In the genomic region with DNA sequence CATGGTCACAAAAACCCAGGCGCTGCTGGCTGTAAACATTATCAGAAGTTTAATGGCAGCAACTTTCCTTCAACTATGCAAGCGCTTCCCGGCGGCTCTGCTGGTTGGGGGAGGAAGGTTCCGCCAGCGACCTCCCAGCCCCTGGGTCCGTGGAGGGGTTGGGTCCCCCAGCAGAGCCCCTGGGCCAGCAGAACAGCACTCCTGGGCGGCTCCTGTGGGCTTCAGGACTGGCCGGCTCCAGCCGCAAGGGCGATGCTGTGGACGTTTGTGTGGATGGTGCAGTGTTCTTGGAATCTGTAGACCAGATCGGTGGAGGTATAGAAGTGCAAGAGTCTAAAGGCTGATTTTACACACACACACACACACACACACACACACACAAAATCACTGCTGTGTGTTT, we compare ENCODE assay signal across 19 cellular contexts. TPM values are rescaled to one million over a fixed set of nuclear protein-coding genes. Genes with fewer than 3 reads are reported as not detected.
DNase-seq lines count a peak whose midpoint lies in the region; ATAC-seq and TF ChIP-seq lines count a peak whose summit lies in the region.
"Had no signal": no experiment of that assay in that cellular context is flagged by ENCODE, and none has a peak within 500 bp of the region (broad histone marks: within the 10 kb centered on the region; RNA-seq: fewer than 3 reads in every experiment).

No MANE protein-coding gene starts in this region.

- H4K20me1 ChIP-seq in DND-41 (ENCODE audit: insufficient read depth, low read length) = peaks cover 14% of the 10 kb centered on the region; the same call in 1 of the 2 replicates
- peaks cover 60% of the 10 kb centered on the region for H4K20me1 ChIP-seq in neural progenitor cell (ENCODE audit: low read depth)

- POLR2A ChIA-PET in HEK293 (lab: Yijun Ruan, JAX) = no interaction called here

- CTCF ChIA-PET in HEK293 (lab: Yijun Ruan, JAX) = no interaction called here

- H3K36me3 Mint-ChIP-seq in glutamatergic neuron (ENCODE audit: unreplicated experiment) (no peaks in the 10 kb centered on the region), neural progenitor cell (peaks cover 4% of the 10 kb centered on the region)

- H3K36me3 ChIP-seq in DND-41 (ENCODE audit: insufficient read depth, low read length) = peaks cover 26% of the 10 kb centered on the region
- H3K36me3 ChIP-seq in HEK293 (ENCODE audit: control insufficient read depth in 2 of 2, insufficient read depth in 1 of 2, low read length in 2 of 2) = peaks cover 0 to 14% of the 10 kb centered on the region in 2 experiments; a peak in 2 of 3 replicates
- H3K36me3 ChIP-seq in neural progenitor cell = no peaks in the 10 kb centered on the region
- H3K36me3 ChIP-seq: BE2C had no signal

- H3K9me3 ChIP-seq in DND-41 (ENCODE audit: insufficient read depth, low read length, severe bottlenecking) = no peaks in the 10 kb centered on the region
- H3K9me3 ChIP-seq in HEK293 (ENCODE audit: control insufficient read depth, insufficient read depth, low read depth, low read length) = no peaks in the 10 kb centered on the region
- no peaks in the 10 kb centered on the region for H3K9me3 ChIP-seq in neural progenitor cell (ENCODE audit: low read depth)
- H3K9me3 ChIP-seq: BE2C had no signal

- TF ChIP-seq CTCF in DND-41 (IDR thresholded peaks at IDR 0.05; ENCODE audit: borderline replicate concordance, extremely low read depth, low read length, poor library complexity, severe bottlenecking) = no peak
- TF ChIP-seq CTCF in HEK293 (tag by site-specific recombination; IDR thresholded peaks at IDR 0.05) = no peak
- TF ChIP-seq CTCF in glutamatergic neuron (IDR thresholded peaks at IDR 0.05; ENCODE audit: partially characterized antibody, unreplicated experiment) = no peak
- no peak for TF ChIP-seq CTCF in neural progenitor cell (IDR thresholded peaks at IDR 0.05)

- H3K4me1 ChIP-seq in DND-41 (ENCODE audit: insufficient read depth, low read length) (no peaks in the 10 kb centered on the region), HEK293 (ENCODE audit: control insufficient read depth, insufficient read depth, low read length) (no peaks in the 10 kb centered on the region), neural progenitor cell (peaks cover 15% of the 10 kb centered on the region)
- H3K4me1 ChIP-seq: BE2C had no signal

- peak overlapping the region; percentile 25 for H3K27ac Mint-ChIP-seq in glutamatergic neuron (ENCODE audit: unreplicated experiment)
- no peak overlapping the region for H3K27ac Mint-ChIP-seq in neural progenitor cell
- H3K27ac Mint-ChIP-seq: CD4-positive, CD25-positive, alpha-beta regulatory T cell; HFFc6 had no signal

- in situ Hi-C loops in KBM-7 (cut with MboI; ENCODE audit: low pct_unique_long_range_greater_than_20kb, low sequenced_read_pairs) = no loop called here

- H3K27me3 ChIP-seq in DND-41 (ENCODE audit: insufficient read depth, low read length, poor library complexity) (no peaks in the 10 kb centered on the region), neural progenitor cell (peaks cover 94% of the 10 kb centered on the region)
- H3K27me3 ChIP-seq: BE2C had no signal

- H3K4me3 ChIP-seq in DND-41 (ENCODE audit: low read depth in 1 of 2, low read length in 2 of 2) (no peak overlapping the region), HEK293 (ENCODE audit: low read depth, low read length) (no peak overlapping the region), neural progenitor cell (no peak overlapping the region)

- H3K4me3 Mint-ChIP-seq in glutamatergic neuron (ENCODE audit: unreplicated experiment) = peak overlapping the region; percentile 56
- no peak overlapping the region for H3K4me3 Mint-ChIP-seq in neural progenitor cell
- H3K4me3 Mint-ChIP-seq: CD4-positive, CD25-positive, alpha-beta regulatory T cell; CD8-positive, alpha-beta memory T cell had no signal

- H3K79me2 ChIP-seq in DND-41 (ENCODE audit: insufficient read depth, low read length) = no peaks in the 10 kb centered on the region
- no peaks in the 10 kb centered on the region for H3K79me2 ChIP-seq in neural progenitor cell (ENCODE audit: low read depth)

- H3K4me2 ChIP-seq in DND-41 (ENCODE audit: insufficient read depth, low read length) (no peak overlapping the region), neural progenitor cell (peak overlapping the region; percentile 74)
- H3K4me2 ChIP-seq: KMS-11 had no signal

- H3K27ac ChIP-seq in DND-41 (ENCODE audit: low read length) (no peak overlapping the region), HEK293 (ENCODE audit: extremely low read depth, low read depth, low read length) (no peak overlapping the region), neural progenitor cell (no peak overlapping the region)
- H3K27ac ChIP-seq: KMS-11 had no signal

- ATAC-seq in DND-41 (ENCODE audit: insufficient read depth, low read depth) = 0 out of 3 replicates have a peak, but pooled peaks have one; percentile 20
- ATAC-seq in stimulated activated naive CD8-positive, alpha-beta T cell treated with anti-CD3 and anti-CD28 coated beads, Interleukin-15, Interleukin-2, amounts not matched to agents 100 U/mL and 50 U/mL, for 24 hours = no peak

- peaks cover 10% of the 10 kb centered on the region for H3K9me3 Mint-ChIP-seq in glutamatergic neuron (ENCODE audit: unreplicated experiment)
- no peaks in the 10 kb centered on the region for H3K9me3 Mint-ChIP-seq in neural progenitor cell
- H3K9me3 Mint-ChIP-seq: CD8-positive, alpha-beta memory T cell; HFFc6 had no signal

- no peak overlapping the region for H2AFZ ChIP-seq in DND-41 (ENCODE audit: low read depth, low read length)
- no peak overlapping the region for H2AFZ ChIP-seq in neural progenitor cell (replicated peaks)

- H3K4me1 Mint-ChIP-seq in glutamatergic neuron (ENCODE audit: low read depth, unreplicated experiment) (no peaks in the 10 kb centered on the region), neural progenitor cell (peaks cover 4% of the 10 kb centered on the region)
- H3K4me1 Mint-ChIP-seq: CD4-positive, CD25-positive, alpha-beta regulatory T cell; CD8-positive, alpha-beta memory T cell had no signal

- DNase-seq in DND-41 (no peak), glutamatergic neuron (no peak), neural progenitor cell (ENCODE audit: low spot score) (no peak), NCI-H748 treated with DMSO at 0.1 percent for 48 hours (lab: John Stamatoyannopoulos, UW) (no peak), KBM-7 (no peak)
- DNase-seq in stimulated activated naive CD8-positive, alpha-beta T cell treated with anti-CD3 and anti-CD28 coated beads, Interleukin-15, Interleukin-2, amounts not matched to agents 100 U/mL and 50 U/mL, for 24 hours = no peak
- DNase-seq: ACHN; BE2C; C1 segment of cervical spinal cord; CD4-positive, CD25-positive, alpha-beta regulatory T cell; CD8-positive, alpha-beta memory T cell; COR-L47; DMS 273 treated with DMSO at 0.1 percent for 48 hours; DMS53; HCEC 1CT; HFFc6 had no signal

- H3F3A ChIP-seq in neural progenitor cell (ENCODE audit: low read depth) = peaks cover 21% of the 10 kb centered on the region

- H3K27me3 Mint-ChIP-seq in glutamatergic neuron (ENCODE audit: unreplicated experiment) (peaks cover 22% of the 10 kb centered on the region), neural progenitor cell (ENCODE audit: insufficient read depth, low read depth) (peaks cover 28% of the 10 kb centered on the region)
- H3K27me3 Mint-ChIP-seq: CD4-positive, CD25-positive, alpha-beta regulatory T cell; CD8-positive, alpha-beta memory T cell had no signal

- H3K9ac ChIP-seq in DND-41 (ENCODE audit: low read depth, low read length) (no peak overlapping the region), neural progenitor cell (no peak overlapping the region)
- H3K9ac ChIP-seq: KMS-11 had no signal

TF ChIP-seq in HEK293, 187 proteins besides CTCF, POLR2A, EP300 and RAD21:
- TF ChIP-seq ZNF433 (tag by site-specific recombination; IDR thresholded peaks at IDR 0.05; ENCODE audit: low read depth) (no peak), SCRT1 (tag by site-specific recombination; IDR thresholded peaks at IDR 0.05; ENCODE audit: borderline replicate concordance) (no peak), ZNF335 (tag by site-specific recombination; conservative IDR thresholded peaks at IDR 0.05) (no peak)
- TF ChIP-seq, protein P1, sequence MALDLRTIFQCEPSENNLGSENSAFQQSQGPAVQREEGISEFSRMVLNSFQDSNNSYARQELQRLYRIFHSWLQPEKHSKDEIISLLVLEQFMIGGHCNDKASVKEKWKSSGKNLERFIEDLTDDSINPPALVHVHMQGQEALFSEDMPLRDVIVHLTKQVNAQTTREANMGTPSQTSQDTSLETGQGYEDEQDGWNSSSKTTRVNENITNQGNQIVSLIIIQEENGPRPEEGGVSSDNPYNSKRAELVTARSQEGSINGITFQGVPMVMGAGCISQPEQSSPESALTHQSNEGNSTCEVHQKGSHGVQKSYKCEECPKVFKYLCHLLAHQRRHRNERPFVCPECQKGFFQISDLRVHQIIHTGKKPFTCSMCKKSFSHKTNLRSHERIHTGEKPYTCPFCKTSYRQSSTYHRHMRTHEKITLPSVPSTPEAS (tag by site-specific recombination; IDR thresholded peaks at IDR 0.05) = peak; percentile 71; the same call in 1 of the 2 replicates

RNA-seq across cellular contexts. Expression of gene LRCOL1, which starts 25.9 kb away (rescaled TPM):
- not detected for total RNA-seq in glutamatergic neuron (ENCODE audit: unreplicated experiment)
- total RNA-seq in neural progenitor cell (ENCODE audit: low replicate concordance) = 0.34 TPM in 1 of 2 replicates, not detected in the other
- total RNA-seq: CD4-positive, CD25-positive, alpha-beta regulatory T cell; CD8-positive, alpha-beta memory T cell; H4 had no signal

RNA-seq across cellular contexts. Expression of gene P2RX2, which starts 34.1 kb away (rescaled TPM):
- total RNA-seq in glutamatergic neuron (ENCODE audit: unreplicated experiment) (4.1 TPM), neural progenitor cell (ENCODE audit: low replicate concordance) (0.15 TPM in 1 of 2 replicates, not detected in the other)
- total RNA-seq: CD4-positive, CD25-positive, alpha-beta regulatory T cell; CD8-positive, alpha-beta memory T cell; H4; HFFc6 had no signal
